1 cellular context compared by ENCODE assay signal in the genomic region with DNA sequence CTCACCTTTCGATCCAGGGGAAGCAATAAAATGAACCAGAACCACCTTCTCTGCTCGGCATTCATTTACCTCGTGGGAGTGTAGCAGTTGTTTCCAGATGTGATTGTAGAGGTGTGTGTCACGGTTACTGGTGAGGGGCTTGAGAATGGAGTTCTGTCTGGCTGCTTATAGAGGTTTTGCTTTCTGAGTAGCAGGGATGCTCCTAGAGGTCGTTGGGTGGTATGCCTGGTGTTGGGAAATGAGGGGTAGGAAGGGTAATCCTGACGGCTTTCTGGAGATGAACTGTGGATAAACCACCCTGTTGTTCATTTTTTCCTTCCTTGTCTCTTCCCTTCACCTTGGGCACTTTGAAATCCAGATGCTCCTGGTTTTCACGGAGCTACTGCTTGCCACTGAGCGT.
TF ChIP-seq lines count a peak whose summit lies in the region.

No MANE protein-coding gene starts in this region.

TF ChIP-seq in HepG2, 621 proteins besides CTCF, POLR2A, EP300 and RAD21:
- TF ChIP-seq RBFOX2 (IDR thresholded peaks at IDR 0.05; ENCODE audit: low read depth, low read length), result no peak
- no peak for TF ChIP-seq SRSF9 (IDR thresholded peaks at IDR 0.05; ENCODE audit: borderline replicate concordance, insufficient read depth, low read depth, low read length, poor library complexity, severe bottlenecking)
- no peak for TF ChIP-seq KDM5B (CRISPR knock-in tag; IDR thresholded peaks at IDR 0.05; ENCODE audit: borderline replicate concordance)
- no peak for TF ChIP-seq CBX2 (IDR thresholded peaks at IDR 0.05; ENCODE audit: low read depth, low read length)
- no peak for TF ChIP-seq CBX2 (CRISPR knock-in tag; IDR thresholded peaks at IDR 0.05; ENCODE audit: low read depth)
- TF ChIP-seq ZNF160 (CRISPR knock-in tag; IDR thresholded peaks at IDR 0.05), result no peak
- no peak for TF ChIP-seq ZNF772 (CRISPR knock-in tag; IDR thresholded peaks at IDR 0.05)
- TF ChIP-seq, protein P1, sequence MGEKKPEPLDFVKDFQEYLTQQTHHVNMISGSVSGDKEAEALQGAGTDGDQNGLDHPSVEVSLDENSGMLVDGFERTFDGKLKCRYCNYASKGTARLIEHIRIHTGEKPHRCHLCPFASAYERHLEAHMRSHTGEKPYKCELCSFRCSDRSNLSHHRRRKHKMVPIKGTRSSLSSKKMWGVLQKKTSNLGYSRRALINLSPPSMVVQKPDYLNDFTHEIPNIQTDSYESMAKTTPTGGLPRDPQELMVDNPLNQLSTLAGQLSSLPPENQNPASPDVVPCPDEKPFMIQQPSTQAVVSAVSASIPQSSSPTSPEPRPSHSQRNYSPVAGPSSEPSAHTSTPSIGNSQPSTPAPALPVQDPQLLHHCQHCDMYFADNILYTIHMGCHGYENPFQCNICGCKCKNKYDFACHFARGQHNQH (CRISPR knock-in tag; IDR thresholded peaks at IDR 0.05), result no peak
- TF ChIP-seq, protein P2, sequence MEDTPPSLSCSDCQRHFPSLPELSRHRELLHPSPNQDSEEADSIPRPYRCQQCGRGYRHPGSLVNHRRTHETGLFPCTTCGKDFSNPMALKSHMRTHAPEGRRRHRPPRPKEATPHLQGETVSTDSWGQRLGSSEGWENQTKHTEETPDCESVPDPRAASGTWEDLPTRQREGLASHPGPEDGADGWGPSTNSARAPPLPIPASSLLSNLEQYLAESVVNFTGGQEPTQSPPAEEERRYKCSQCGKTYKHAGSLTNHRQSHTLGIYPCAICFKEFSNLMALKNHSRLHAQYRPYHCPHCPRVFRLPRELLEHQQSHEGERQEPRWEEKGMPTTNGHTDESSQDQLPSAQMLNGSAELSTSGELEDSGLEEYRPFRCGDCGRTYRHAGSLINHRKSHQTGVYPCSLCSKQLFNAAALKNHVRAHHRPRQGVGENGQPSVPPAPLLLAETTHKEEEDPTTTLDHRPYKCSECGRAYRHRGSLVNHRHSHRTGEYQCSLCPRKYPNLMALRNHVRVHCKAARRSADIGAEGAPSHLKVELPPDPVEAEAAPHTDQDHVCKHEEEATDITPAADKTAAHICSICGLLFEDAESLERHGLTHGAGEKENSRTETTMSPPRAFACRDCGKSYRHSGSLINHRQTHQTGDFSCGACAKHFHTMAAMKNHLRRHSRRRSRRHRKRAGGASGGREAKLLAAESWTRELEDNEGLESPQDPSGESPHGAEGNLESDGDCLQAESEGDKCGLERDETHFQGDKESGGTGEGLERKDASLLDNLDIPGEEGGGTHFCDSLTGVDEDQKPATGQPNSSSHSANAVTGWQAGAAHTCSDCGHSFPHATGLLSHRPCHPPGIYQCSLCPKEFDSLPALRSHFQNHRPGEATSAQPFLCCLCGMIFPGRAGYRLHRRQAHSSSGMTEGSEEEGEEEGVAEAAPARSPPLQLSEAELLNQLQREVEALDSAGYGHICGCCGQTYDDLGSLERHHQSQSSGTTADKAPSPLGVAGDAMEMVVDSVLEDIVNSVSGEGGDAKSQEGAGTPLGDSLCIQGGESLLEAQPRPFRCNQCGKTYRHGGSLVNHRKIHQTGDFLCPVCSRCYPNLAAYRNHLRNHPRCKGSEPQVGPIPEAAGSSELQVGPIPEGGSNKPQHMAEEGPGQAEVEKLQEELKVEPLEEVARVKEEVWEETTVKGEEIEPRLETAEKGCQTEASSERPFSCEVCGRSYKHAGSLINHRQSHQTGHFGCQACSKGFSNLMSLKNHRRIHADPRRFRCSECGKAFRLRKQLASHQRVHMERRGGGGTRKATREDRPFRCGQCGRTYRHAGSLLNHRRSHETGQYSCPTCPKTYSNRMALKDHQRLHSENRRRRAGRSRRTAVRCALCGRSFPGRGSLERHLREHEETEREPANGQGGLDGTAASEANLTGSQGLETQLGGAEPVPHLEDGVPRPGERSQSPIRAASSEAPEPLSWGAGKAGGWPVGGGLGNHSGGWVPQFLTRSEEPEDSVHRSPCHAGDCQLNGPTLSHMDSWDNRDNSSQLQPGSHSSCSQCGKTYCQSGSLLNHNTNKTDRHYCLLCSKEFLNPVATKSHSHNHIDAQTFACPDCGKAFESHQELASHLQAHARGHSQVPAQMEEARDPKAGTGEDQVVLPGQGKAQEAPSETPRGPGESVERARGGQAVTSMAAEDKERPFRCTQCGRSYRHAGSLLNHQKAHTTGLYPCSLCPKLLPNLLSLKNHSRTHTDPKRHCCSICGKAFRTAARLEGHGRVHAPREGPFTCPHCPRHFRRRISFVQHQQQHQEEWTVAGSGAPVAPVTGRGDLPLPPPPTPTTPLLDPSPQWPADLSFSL (CRISPR knock-in tag; IDR thresholded peaks at IDR 0.05), result no peak
- TF ChIP-seq ZNF546 (CRISPR knock-in tag; conservative IDR thresholded peaks at IDR 0.05), result no peak
- TF ChIP-seq KDM4B (CRISPR knock-in tag; IDR thresholded peaks at IDR 0.05), result no peak
